Comparison of ENCODE assay signal across 2 cellular contexts in the genomic region with DNA sequence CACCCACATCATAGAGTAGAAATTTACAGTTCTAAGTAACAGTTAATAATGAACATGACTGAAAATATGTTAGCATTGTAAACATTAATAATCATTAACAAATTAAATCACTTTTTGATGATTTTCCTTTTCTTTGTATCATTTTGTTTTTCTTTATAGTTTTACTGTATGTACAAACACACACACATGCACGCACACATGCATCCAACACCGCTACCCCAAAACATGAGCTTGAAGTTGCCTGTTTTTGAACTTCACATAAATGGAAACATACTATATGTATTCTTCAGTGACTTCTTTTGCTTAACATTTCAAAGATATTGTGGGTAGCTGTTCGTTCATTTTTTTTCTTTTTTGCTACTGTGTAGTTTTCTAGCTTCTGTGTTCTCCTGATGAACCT.
TF ChIP-seq lines count a peak whose summit lies in the region.

No MANE protein-coding gene starts in this region.

TF ChIP-seq in WTC11, 78 proteins besides CTCF, POLR2A, EP300 and RAD21 (continued from another document):
- TF ChIP-seq IRF2 (CRISPR knock-in tag; IDR thresholded peaks at IDR 0.05; ENCODE audit: borderline replicate concordance, low read depth) (no peak), KAT7 (CRISPR knock-in tag; IDR thresholded peaks at IDR 0.05; ENCODE audit: borderline replicate concordance) (no peak), ZNF396 (CRISPR knock-in tag; IDR thresholded peaks at IDR 0.05; ENCODE audit: borderline replicate concordance) (no peak), NR3C1 (CRISPR knock-in tag; conservative IDR thresholded peaks at IDR 0.05; ENCODE audit: low read depth) (no peak), TEAD1 (CRISPR knock-in tag; IDR thresholded peaks at IDR 0.05) (no peak), NR2C2 (CRISPR knock-in tag; IDR thresholded peaks at IDR 0.05) (no peak), ETV6 (CRISPR knock-in tag; IDR thresholded peaks at IDR 0.05) (no peak), ZNF121 (CRISPR knock-in tag; IDR thresholded peaks at IDR 0.05) (no peak), ZNF671 (CRISPR knock-in tag; IDR thresholded peaks at IDR 0.05) (no peak), SMAD4 (CRISPR knock-in tag; IDR thresholded peaks at IDR 0.05) (no peak), MYBL2 (CRISPR knock-in tag; IDR thresholded peaks at IDR 0.05) (no peak), ZBTB21 (CRISPR knock-in tag; IDR thresholded peaks at IDR 0.05; ENCODE audit: borderline replicate concordance) (no peak)
- TF ChIP-seq, protein P1, sequence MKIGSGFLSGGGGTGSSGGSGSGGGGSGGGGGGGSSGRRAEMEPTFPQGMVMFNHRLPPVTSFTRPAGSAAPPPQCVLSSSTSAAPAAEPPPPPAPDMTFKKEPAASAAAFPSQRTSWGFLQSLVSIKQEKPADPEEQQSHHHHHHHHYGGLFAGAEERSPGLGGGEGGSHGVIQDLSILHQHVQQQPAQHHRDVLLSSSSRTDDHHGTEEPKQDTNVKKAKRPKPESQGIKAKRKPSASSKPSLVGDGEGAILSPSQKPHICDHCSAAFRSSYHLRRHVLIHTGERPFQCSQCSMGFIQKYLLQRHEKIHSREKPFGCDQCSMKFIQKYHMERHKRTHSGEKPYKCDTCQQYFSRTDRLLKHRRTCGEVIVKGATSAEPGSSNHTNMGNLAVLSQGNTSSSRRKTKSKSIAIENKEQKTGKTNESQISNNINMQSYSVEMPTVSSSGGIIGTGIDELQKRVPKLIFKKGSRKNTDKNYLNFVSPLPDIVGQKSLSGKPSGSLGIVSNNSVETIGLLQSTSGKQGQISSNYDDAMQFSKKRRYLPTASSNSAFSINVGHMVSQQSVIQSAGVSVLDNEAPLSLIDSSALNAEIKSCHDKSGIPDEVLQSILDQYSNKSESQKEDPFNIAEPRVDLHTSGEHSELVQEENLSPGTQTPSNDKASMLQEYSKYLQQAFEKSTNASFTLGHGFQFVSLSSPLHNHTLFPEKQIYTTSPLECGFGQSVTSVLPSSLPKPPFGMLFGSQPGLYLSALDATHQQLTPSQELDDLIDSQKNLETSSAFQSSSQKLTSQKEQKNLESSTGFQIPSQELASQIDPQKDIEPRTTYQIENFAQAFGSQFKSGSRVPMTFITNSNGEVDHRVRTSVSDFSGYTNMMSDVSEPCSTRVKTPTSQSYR (CRISPR knock-in tag; IDR thresholded peaks at IDR 0.05) = no peak
- TF ChIP-seq, protein P2, sequence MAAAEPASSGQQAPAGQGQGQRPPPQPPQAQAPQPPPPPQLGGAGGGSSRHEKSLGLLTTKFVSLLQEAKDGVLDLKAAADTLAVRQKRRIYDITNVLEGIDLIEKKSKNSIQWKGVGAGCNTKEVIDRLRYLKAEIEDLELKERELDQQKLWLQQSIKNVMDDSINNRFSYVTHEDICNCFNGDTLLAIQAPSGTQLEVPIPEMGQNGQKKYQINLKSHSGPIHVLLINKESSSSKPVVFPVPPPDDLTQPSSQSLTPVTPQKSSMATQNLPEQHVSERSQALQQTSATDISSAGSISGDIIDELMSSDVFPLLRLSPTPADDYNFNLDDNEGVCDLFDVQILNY (CRISPR knock-in tag; IDR thresholded peaks at IDR 0.05) = no peak

TF ChIP-seq in SK-N-SH, 30 proteins besides CTCF, POLR2A, EP300 and RAD21:
- TF ChIP-seq, protein P3, sequence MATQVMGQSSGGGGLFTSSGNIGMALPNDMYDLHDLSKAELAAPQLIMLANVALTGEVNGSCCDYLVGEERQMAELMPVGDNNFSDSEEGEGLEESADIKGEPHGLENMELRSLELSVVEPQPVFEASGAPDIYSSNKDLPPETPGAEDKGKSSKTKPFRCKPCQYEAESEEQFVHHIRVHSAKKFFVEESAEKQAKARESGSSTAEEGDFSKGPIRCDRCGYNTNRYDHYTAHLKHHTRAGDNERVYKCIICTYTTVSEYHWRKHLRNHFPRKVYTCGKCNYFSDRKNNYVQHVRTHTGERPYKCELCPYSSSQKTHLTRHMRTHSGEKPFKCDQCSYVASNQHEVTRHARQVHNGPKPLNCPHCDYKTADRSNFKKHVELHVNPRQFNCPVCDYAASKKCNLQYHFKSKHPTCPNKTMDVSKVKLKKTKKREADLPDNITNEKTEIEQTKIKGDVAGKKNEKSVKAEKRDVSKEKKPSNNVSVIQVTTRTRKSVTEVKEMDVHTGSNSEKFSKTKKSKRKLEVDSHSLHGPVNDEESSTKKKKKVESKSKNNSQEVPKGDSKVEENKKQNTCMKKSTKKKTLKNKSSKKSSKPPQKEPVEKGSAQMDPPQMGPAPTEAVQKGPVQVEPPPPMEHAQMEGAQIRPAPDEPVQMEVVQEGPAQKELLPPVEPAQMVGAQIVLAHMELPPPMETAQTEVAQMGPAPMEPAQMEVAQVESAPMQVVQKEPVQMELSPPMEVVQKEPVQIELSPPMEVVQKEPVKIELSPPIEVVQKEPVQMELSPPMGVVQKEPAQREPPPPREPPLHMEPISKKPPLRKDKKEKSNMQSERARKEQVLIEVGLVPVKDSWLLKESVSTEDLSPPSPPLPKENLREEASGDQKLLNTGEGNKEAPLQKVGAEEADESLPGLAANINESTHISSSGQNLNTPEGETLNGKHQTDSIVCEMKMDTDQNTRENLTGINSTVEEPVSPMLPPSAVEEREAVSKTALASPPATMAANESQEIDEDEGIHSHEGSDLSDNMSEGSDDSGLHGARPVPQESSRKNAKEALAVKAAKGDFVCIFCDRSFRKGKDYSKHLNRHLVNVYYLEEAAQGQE (IDR thresholded peaks at IDR 0.05; ENCODE audit: low read depth, low read length) = no peak
- no peak for TF ChIP-seq RCOR1 (IDR thresholded peaks at IDR 0.05; ENCODE audit: low read length)
- TF ChIP-seq, protein P4, sequence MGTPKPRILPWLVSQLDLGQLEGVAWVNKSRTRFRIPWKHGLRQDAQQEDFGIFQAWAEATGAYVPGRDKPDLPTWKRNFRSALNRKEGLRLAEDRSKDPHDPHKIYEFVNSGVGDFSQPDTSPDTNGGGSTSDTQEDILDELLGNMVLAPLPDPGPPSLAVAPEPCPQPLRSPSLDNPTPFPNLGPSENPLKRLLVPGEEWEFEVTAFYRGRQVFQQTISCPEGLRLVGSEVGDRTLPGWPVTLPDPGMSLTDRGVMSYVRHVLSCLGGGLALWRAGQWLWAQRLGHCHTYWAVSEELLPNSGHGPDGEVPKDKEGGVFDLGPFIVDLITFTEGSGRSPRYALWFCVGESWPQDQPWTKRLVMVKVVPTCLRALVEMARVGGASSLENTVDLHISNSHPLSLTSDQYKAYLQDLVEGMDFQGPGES (IDR thresholded peaks at IDR 0.05; ENCODE audit: low read depth, low read length) = no peak
- TF ChIP-seq, protein P5, sequence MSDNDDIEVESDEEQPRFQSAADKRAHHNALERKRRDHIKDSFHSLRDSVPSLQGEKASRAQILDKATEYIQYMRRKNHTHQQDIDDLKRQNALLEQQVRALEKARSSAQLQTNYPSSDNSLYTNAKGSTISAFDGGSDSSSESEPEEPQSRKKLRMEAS (IDR thresholded peaks at IDR 0.05; ENCODE audit: low read depth) = no peak
- no peak for TF ChIP-seq JUND (IDR thresholded peaks at IDR 0.05)
- no peak for TF ChIP-seq MEF2A (IDR thresholded peaks at IDR 0.05; ENCODE audit: borderline replicate concordance, low read depth)
- TF ChIP-seq ELF1 (IDR thresholded peaks at IDR 0.05) = no peak
- TF ChIP-seq YY1 (IDR thresholded peaks at IDR 0.05; ENCODE audit: low read depth) = no peak
- no peak for TF ChIP-seq TCF12 (IDR thresholded peaks at IDR 0.05)
- TF ChIP-seq TEAD4 (IDR thresholded peaks at IDR 0.05; ENCODE audit: borderline replicate concordance, insufficient read depth) = no peak
- TF ChIP-seq RFX5 (IDR thresholded peaks at IDR 0.05; ENCODE audit: low read length) = no peak
